In the genomic region with DNA sequence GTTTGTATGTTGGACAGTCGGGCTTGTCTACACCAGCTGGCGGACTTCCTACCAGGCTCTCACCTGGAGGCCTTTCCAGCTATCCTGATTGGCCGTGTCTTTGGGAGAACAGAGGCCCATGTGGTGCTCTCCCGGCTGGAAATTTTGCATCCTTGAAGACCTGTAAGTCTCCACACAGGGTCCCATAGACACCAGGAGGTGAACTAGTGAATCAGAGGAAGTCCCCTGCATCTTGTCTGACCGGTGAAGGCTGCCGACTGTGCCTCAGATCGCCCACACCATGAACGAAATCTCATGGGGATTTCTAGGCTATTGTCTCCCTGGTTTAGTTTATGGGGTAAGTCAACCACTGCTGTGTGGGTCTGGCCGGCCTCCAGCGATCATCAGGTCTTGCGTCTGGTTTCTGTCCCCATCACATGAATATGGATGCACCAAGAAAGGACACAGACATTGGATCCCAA, we compare ENCODE assay signal across 14 cellular contexts.
DNase-seq lines count a peak whose midpoint lies in the region; ATAC-seq and TF ChIP-seq lines count a peak whose summit lies in the region.
"Had no signal": no experiment of that assay in that cellular context is flagged by ENCODE, and none has a peak within 500 bp of the region (broad histone marks: within the 10 kb centered on the region; RNA-seq: fewer than 3 reads in every experiment).

No MANE protein-coding gene starts in this region.

- DNase-seq in activated T-cell treated with anti-CD3 and anti-CD28 coated beads, Interleukin-2, amount 50 U/mL, for 72 hours = peak; percentile 19 to 32
- DNase-seq in activated T-cell treated with anti-CD3 and anti-CD28 coated beads for 4 hours (no peak), brain microvascular endothelial cell (no peak), SW480 (ENCODE audit: low spot score) (no peak), C1 segment of cervical spinal cord (lab: John Stamatoyannopoulos, UW) (no peak)
- DNase-seq: effector memory CD8-positive, alpha-beta T cell; EL; NCI-H187; NCI-H510A treated with DMSO at 0.1 percent for 48 hours; PC-3 had no signal

- no peak overlapping the region for H3K4me3 ChIP-seq in brain microvascular endothelial cell (ENCODE audit: low read depth, low read length)
- H3K4me3 ChIP-seq: breast epithelium had no signal

- H3K36me3 Mint-ChIP-seq in activated T-cell treated with anti-CD3 and anti-CD28 coated beads, Interleukin-2, amount 50 U/mL, for 72 hours (ENCODE audit: insufficient read depth in 2 of 2) = peaks cover 0 to 4% of the 10 kb centered on the region in 2 donors
- H3K36me3 Mint-ChIP-seq in stimulated activated naive CD8-positive, alpha-beta T cell treated with anti-CD3 and anti-CD28 coated beads, Interleukin-15, Interleukin-2, amounts not matched to agents 100 ng/mL and 50 ng/mL, for 24 hours (ENCODE audit: low read depth) = no peaks in the 10 kb centered on the region

- H3K9me3 Mint-ChIP-seq in activated T-cell treated with anti-CD3 and anti-CD28 coated beads, Interleukin-2, amount 50 U/mL, for 72 hours = peaks cover 2% of the 10 kb centered on the region in 2 donors
- no peaks in the 10 kb centered on the region for H3K9me3 Mint-ChIP-seq in stimulated activated naive CD8-positive, alpha-beta T cell treated with anti-CD3 and anti-CD28 coated beads, Interleukin-15, Interleukin-2, amounts not matched to agents 100 ng/mL and 50 ng/mL, for 24 hours
- H3K9me3 Mint-ChIP-seq: effector memory CD8-positive, alpha-beta T cell had no signal

- no peaks in the 10 kb centered on the region for H3K27me3 ChIP-seq in brain microvascular endothelial cell (replicated peaks)
- H3K27me3 ChIP-seq: breast epithelium had no signal

- ATAC-seq in activated T-cell treated with anti-CD3 and anti-CD28 coated beads, Interleukin-2, amount 50 U/mL, for 72 hours (replicated peaks in 1 of 2) = peak; percentile 35 to 37
- ATAC-seq in HG02678 (IDR thresholded peaks at IDR 0.05; ENCODE audit: unreplicated experiment) (peak; percentile 42), GM18909 (IDR thresholded peaks at IDR 0.05; ENCODE audit: poor library complexity, unreplicated experiment) (no peak)
- ATAC-seq: effector memory CD8-positive, alpha-beta T cell had no signal

- no peaks in the 10 kb centered on the region for H3K36me3 ChIP-seq in brain microvascular endothelial cell (replicated peaks)
- H3K36me3 ChIP-seq: breast epithelium had no signal

- H3K27ac ChIP-seq in brain microvascular endothelial cell = peak overlapping the region; percentile 90
- H3K27ac ChIP-seq: breast epithelium had no signal

- no peak overlapping the region for H3K27ac Mint-ChIP-seq in activated T-cell treated with anti-CD3 and anti-CD28 coated beads, Interleukin-2, amount 50 U/mL, for 72 hours
- H3K27ac Mint-ChIP-seq in stimulated activated naive CD8-positive, alpha-beta T cell treated with anti-CD3 and anti-CD28 coated beads, Interleukin-15, Interleukin-2, amounts not matched to agents 100 ng/mL and 50 ng/mL, for 24 hours = peak overlapping the region; percentile 17
- H3K27ac Mint-ChIP-seq: effector memory CD8-positive, alpha-beta T cell had no signal

- in situ Hi-C loops in brain microvascular endothelial cell (cut with HindIII; ENCODE audit: low pct_ligation_motif_present, low sequenced_read_pairs) = no loop called here

- H3K27me3 Mint-ChIP-seq in activated T-cell treated with anti-CD3 and anti-CD28 coated beads, Interleukin-2, amount 50 U/mL, for 72 hours (ENCODE audit: low read depth) = no peaks in the 10 kb centered on the region
- H3K27me3 Mint-ChIP-seq in stimulated activated naive CD8-positive, alpha-beta T cell treated with anti-CD3 and anti-CD28 coated beads, Interleukin-15, Interleukin-2, amounts not matched to agents 100 ng/mL and 50 ng/mL, for 24 hours = no peaks in the 10 kb centered on the region

- H3K4me3 Mint-ChIP-seq in activated T-cell treated with anti-CD3 and anti-CD28 coated beads, Interleukin-2, amount 50 U/mL, for 72 hours = no peak overlapping the region
- H3K4me3 Mint-ChIP-seq in stimulated activated naive CD8-positive, alpha-beta T cell treated with anti-CD3 and anti-CD28 coated beads, Interleukin-15, Interleukin-2, amounts not matched to agents 100 ng/mL and 50 ng/mL, for 24 hours = no peak overlapping the region
- H3K4me3 Mint-ChIP-seq: effector memory CD8-positive, alpha-beta T cell had no signal

- no peak for TF ChIP-seq CTCF in brain microvascular endothelial cell (IDR thresholded peaks at IDR 0.05; ENCODE audit: low read depth, low read length, missing control alignments)

- H3K4me1 Mint-ChIP-seq in activated T-cell treated with anti-CD3 and anti-CD28 coated beads, Interleukin-2, amount 50 U/mL, for 72 hours (ENCODE audit: low read depth) = peaks cover 54% of the 10 kb centered on the region
- peaks cover 42% of the 10 kb centered on the region for H3K4me1 Mint-ChIP-seq in stimulated activated naive CD8-positive, alpha-beta T cell treated with anti-CD3 and anti-CD28 coated beads, Interleukin-15, Interleukin-2, amounts not matched to agents 100 ng/mL and 50 ng/mL, for 24 hours (ENCODE audit: low read depth)

Comparison
In these comparisons a context has a peak if more than half of its experiments do, and no peak if none do; other contexts are left out.
1. DNase-seq: peak in activated T-cell treated with anti-CD3 and anti-CD28 coated beads, Interleukin-2, amount 50 U/mL, for 72 hours (2 of 2); none in activated T-cell treated with anti-CD3 and anti-CD28 coated beads for 4 hours (single experiment), brain microvascular endothelial cell (single experiment), SW480 (single experiment) and C1 segment of cervical spinal cord (0 of 14).